In genomic region chr13:110445722-110446569, GRCh38 we compare ENCODE assay signal across 15 cellular contexts.
DNase-seq lines count a peak whose midpoint lies in the region; FAIRE-seq and TF ChIP-seq lines count a peak whose summit lies in the region.
"Had no signal": no experiment of that assay in that cellular context is flagged by ENCODE, and none has a peak within 500 bp of the region (broad histone marks: within the 10 kb centered on the region; RNA-seq: fewer than 3 reads in every experiment).

No MANE protein-coding gene starts in this region.

- TF ChIP-seq EP300 in sigmoid colon (IDR thresholded peaks at IDR 0.05) = no peak

- no peak for TF ChIP-seq POLR2A in sigmoid colon (IDR thresholded peaks at IDR 0.05)

- no peak overlapping the region for H3K4me3 ChIP-seq in fibroblast of mammary gland (ENCODE audit: control insufficient read depth, low read depth, low read length)
- no peak overlapping the region for H3K4me3 ChIP-seq in sigmoid colon
- H3K4me3 ChIP-seq: heart right ventricle, K562 had no signal

- TF ChIP-seq CTCF in fibroblast of mammary gland (conservative IDR thresholded peaks at IDR 0.05; ENCODE audit: control insufficient read depth, insufficient read depth, low read depth, low read length) = no peak
- no peak for TF ChIP-seq CTCF in sigmoid colon (IDR thresholded peaks at IDR 0.05)

- WGBS in sigmoid colon, 2 donors = 89 to 91% methylated on average over 25 of the region's 25 CpGs

- H3K36me3 ChIP-seq in sigmoid colon = peaks cover 11 to 77% (median 48%) of the 10 kb centered on the region in 4 donors

- no peak for FAIRE-seq in urothelium cell line (lab: Jason Lieb, UNC)
- FAIRE-seq: K562 had no signal

- peak; percentile 84 for DNase-seq in ELR (ENCODE audit: low read depth)
- peak; percentile 44 for DNase-seq in RPMI7951 (ENCODE audit: low read depth)
- DNase-seq in fibroblast of mammary gland (ENCODE audit: low read depth) = peak; percentile 76
- no peak for DNase-seq in sigmoid colon
- DNase-seq in activated CD8-positive, alpha-beta memory T cell treated with anti-CD3 and anti-CD28 coated beads, Interleukin-2, amount 50 U/mL, for 48 hours = no peak
- no peak for DNase-seq in urothelium cell line (ENCODE audit: low spot score)
- no peak for DNase-seq in LoVo (ENCODE audit: low spot score)
- no peak for DNase-seq in NCI-H128 (lab: John Stamatoyannopoulos, UW; ENCODE audit: unreplicated experiment)
- DNase-seq: activated CD4-positive, alpha-beta T cell treated with anti-CD3 and anti-CD28 coated beads for 48 hours; Calu3; erythroblast; heart right ventricle; NCI-H1105; SK-N-SH had no signal

- no peaks in the 10 kb centered on the region for H3K9me3 ChIP-seq in sigmoid colon
- H3K9me3 ChIP-seq: heart right ventricle, SK-N-SH had no signal

- intact Hi-C loops in sigmoid colon (cut with DNase I) = loop anchor here (2.0 kb wide), 1 partner anchor 225 kb away; no protein-coding TSS in a partner anchor

- no peaks in the 10 kb centered on the region for H3K27me3 ChIP-seq in sigmoid colon
- H3K27me3 ChIP-seq: heart right ventricle had no signal

- H3K4me1 ChIP-seq in sigmoid colon = peaks cover 0 to 66% (median 48%) of the 10 kb centered on the region in 4 donors

- H3K27ac ChIP-seq in sigmoid colon = peak overlapping the region; percentile 65 to 98 (median 75)
- H3K27ac ChIP-seq: heart right ventricle had no signal

Comparison
In these comparisons a context has a peak if more than half of its experiments do, and no peak if none do; other contexts are left out.
1. DNase-seq: peak in ELR (single experiment), RPMI7951 (single experiment) and fibroblast of mammary gland (single experiment); none in sigmoid colon (single experiment), activated CD8-positive, alpha-beta memory T cell treated with anti-CD3 and anti-CD28 coated beads, Interleukin-2, amount 50 U/mL, for 48 hours (single experiment), urothelium cell line (single experiment), LoVo (single experiment) and NCI-H128 (single experiment).